In genomic region chr18:42341423-42341822, GRCh38 we compare ENCODE assay signal across 33 cellular contexts.
"Had no signal": no experiment of that assay in that cellular context is flagged by ENCODE, and none has a peak within 500 bp of the region (broad histone marks: within the 10 kb centered on the region; RNA-seq: fewer than 3 reads in every experiment).

No MANE protein-coding gene starts in this region.

- H3K27ac ChIP-seq: adrenal gland, KMS-11, Peyer's patch, RWPE1, WERI-Rb-1 had no signal

- H3K4me3 ChIP-seq: adrenal gland, Peyer's patch had no signal

- H3K9me3 ChIP-seq: adrenal gland, Peyer's patch had no signal

- H3K36me3 ChIP-seq: adrenal gland, Peyer's patch had no signal

- ATAC-seq: activated CD8-positive, alpha-beta memory T cell treated with anti-CD3 and anti-CD28 coated beads, Interleukin-2, amount 10 ng/mL, durations not matched to agents 7 days and 5 days; activated naive CD4-positive, alpha-beta T cell treated with anti-CD3 and anti-CD28 coated beads, Interleukin-2, amount 50 U/mL, for 72 hours; PC-3; Right ventricle myocardium inferior had no signal

- DNase-seq: activated CD4-positive, alpha-beta memory T cell treated with anti-CD3 and anti-CD28 coated beads, Interleukin-2, amount 10 ng/mL, durations not matched to agents 7 days and 5 days; activated CD4-positive, alpha-beta T cell treated with anti-CD3 and anti-CD28 coated beads for 1 hour; activated CD4-positive, alpha-beta T cell treated with anti-CD3 and anti-CD28 coated beads for 48 hours; activated CD4-positive, CD25-positive, alpha-beta regulatory T cell; activated CD8-positive, alpha-beta memory T cell treated with anti-CD3 and anti-CD28 coated beads for 24 hours; activated CD8-positive, alpha-beta memory T cell treated with anti-CD3 and anti-CD28 coated beads, Interleukin-2, amount 10 ng/mL, durations not matched to agents 7 days and 5 days; activated gamma-delta T cell; activated naive CD4-positive, alpha-beta T cell treated with Interleukin-2 at 50 U/mL for 16 hours; activated T-cell treated with anti-CD3 and anti-CD28 coated beads, Interleukin-2, amount 50 U/mL, for 1 hour; adrenal gland; caudate nucleus; cerebellar nuclear complex; MM.1S; MV-4-11; NCI-H1092; NCI-H1436 treated with DMSO at 0.1 percent for 48 hours; NCI-H187; NCI-H2029 treated with DMSO at 0.1 percent for 48 hours; NCI-H2107; NCI-H2171; NCI-H524 treated with DMSO at 0.1 percent for 48 hours; NCI-H748 treated with DMSO at 0.1 percent for 48 hours; NK-92 treated with Interleukin-12 subunit alpha and Interleukin-12 subunit beta, amount 100 ng/mL, for 24 hours; PC-3; Peyer's patch; SIG-M5; SW 1271; T1000; WERI-Rb-1 had no signal

- H3K27me3 ChIP-seq: adrenal gland, Peyer's patch had no signal

- H3K4me1 ChIP-seq: adrenal gland, Peyer's patch had no signal
